In genomic region chr11:130554241-130555055, GRCh38 we compare ENCODE assay signal across 1 cellular context.
TF ChIP-seq lines count a peak whose summit lies in the region.

No MANE protein-coding gene starts in this region.

TF ChIP-seq in GM23338, 12 proteins besides CTCF, POLR2A, EP300 and RAD21:
- TF ChIP-seq EZH2 (IDR thresholded peaks at IDR 0.05; ENCODE audit: low read depth, unreplicated experiment) = no peak
- no peak for TF ChIP-seq STAT1 (IDR thresholded peaks at IDR 0.05; ENCODE audit: unreplicated experiment)
- TF ChIP-seq, protein P1, sequence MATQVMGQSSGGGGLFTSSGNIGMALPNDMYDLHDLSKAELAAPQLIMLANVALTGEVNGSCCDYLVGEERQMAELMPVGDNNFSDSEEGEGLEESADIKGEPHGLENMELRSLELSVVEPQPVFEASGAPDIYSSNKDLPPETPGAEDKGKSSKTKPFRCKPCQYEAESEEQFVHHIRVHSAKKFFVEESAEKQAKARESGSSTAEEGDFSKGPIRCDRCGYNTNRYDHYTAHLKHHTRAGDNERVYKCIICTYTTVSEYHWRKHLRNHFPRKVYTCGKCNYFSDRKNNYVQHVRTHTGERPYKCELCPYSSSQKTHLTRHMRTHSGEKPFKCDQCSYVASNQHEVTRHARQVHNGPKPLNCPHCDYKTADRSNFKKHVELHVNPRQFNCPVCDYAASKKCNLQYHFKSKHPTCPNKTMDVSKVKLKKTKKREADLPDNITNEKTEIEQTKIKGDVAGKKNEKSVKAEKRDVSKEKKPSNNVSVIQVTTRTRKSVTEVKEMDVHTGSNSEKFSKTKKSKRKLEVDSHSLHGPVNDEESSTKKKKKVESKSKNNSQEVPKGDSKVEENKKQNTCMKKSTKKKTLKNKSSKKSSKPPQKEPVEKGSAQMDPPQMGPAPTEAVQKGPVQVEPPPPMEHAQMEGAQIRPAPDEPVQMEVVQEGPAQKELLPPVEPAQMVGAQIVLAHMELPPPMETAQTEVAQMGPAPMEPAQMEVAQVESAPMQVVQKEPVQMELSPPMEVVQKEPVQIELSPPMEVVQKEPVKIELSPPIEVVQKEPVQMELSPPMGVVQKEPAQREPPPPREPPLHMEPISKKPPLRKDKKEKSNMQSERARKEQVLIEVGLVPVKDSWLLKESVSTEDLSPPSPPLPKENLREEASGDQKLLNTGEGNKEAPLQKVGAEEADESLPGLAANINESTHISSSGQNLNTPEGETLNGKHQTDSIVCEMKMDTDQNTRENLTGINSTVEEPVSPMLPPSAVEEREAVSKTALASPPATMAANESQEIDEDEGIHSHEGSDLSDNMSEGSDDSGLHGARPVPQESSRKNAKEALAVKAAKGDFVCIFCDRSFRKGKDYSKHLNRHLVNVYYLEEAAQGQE (IDR thresholded peaks at IDR 0.05; ENCODE audit: unreplicated experiment) = no peak
- TF ChIP-seq ZNF331 (CRISPR knock-in tag; IDR thresholded peaks at IDR 0.05; ENCODE audit: low read depth) = no peak
- no peak for TF ChIP-seq ZNF114 (CRISPR knock-in tag; IDR thresholded peaks at IDR 0.05)
- TF ChIP-seq CREB1 (CRISPR knock-in tag; IDR thresholded peaks at IDR 0.05; ENCODE audit: low read depth) = no peak
- no peak for TF ChIP-seq JUNB (IDR thresholded peaks at IDR 0.05; ENCODE audit: unreplicated experiment)
- no peak for TF ChIP-seq ETS1 (IDR thresholded peaks at IDR 0.05)
- TF ChIP-seq POLR2AphosphoS5 (IDR thresholded peaks at IDR 0.05; ENCODE audit: low read depth) = no peak
- no peak for TF ChIP-seq NANOG (IDR thresholded peaks at IDR 0.05; ENCODE audit: borderline replicate concordance)
- TF ChIP-seq ZNF462 (CRISPR knock-in tag; IDR thresholded peaks at IDR 0.05) = no peak
- no peak for TF ChIP-seq EZH2phosphoT487 (IDR thresholded peaks at IDR 0.05; ENCODE audit: unreplicated experiment)
TF ChIP-seq in GM23338: peak in this region for 0.
